ENCODE assay signal across 27 cellular contexts in genomic region chr2:201809633-201810032, GRCh38. TPM values are rescaled to one million over a fixed set of nuclear protein-coding genes. Genes with fewer than 3 reads are reported as not detected.
"Had no signal": no experiment of that assay in that cellular context is flagged by ENCODE, and none has a peak within 500 bp of the region (broad histone marks: within the 10 kb centered on the region; RNA-seq: fewer than 3 reads in every experiment).

No MANE protein-coding gene starts in this region.

- H3K27ac ChIP-seq: breast epithelium, SJSA1 had no signal

- H3K9me3 Mint-ChIP-seq: activated B cell treated with CpG ODN at 0.5 μM for 24 hours; activated CD4-positive, alpha-beta T cell treated with anti-CD3 and anti-CD28 coated beads, Interleukin-2, amount 10 ng/mL, durations not matched to agents 24 days and 14 days; activated naive CD4-positive, alpha-beta T cell treated with anti-CD3 and anti-CD28 coated beads, Interleukin-2, amount 10 ng/mL, durations not matched to agents 7 days and 5 days; activated naive CD8-positive, alpha-beta T cell treated with anti-CD3 and anti-CD28 coated beads for 36 hours; activated T-cell treated with anti-CD3 and anti-CD28 coated beads, Interleukin-2, amount 50 U/mL, for 4 hours; T-cell had no signal

- H3K27me3 ChIP-seq: breast epithelium, SJSA1 had no signal

- ATAC-seq: activated T-cell treated with anti-CD3 and anti-CD28 coated beads, Interleukin-2, amount 50 U/mL, for 4 hours; T-cell had no signal

- H3K27ac Mint-ChIP-seq: activated B cell treated with CpG ODN at 0.5 μM for 24 hours; activated CD4-positive, alpha-beta T cell treated with anti-CD3 and anti-CD28 coated beads, Interleukin-2, amount 10 ng/mL, durations not matched to agents 24 days and 14 days; activated naive CD4-positive, alpha-beta T cell treated with anti-CD3 and anti-CD28 coated beads, Interleukin-2, amount 10 ng/mL, durations not matched to agents 7 days and 5 days; activated naive CD8-positive, alpha-beta T cell treated with anti-CD3 and anti-CD28 coated beads for 36 hours; T-cell had no signal

- DNase-seq: activated B cell treated with CpG ODN at 0.5 μM for 24 hours; activated CD4-positive, alpha-beta T cell treated with anti-CD3 and anti-CD28 coated beads for 1 hour; activated CD4-positive, alpha-beta T cell treated with anti-CD3 and anti-CD28 coated beads, Interleukin-2, amount 10 ng/mL, durations not matched to agents 24 days and 14 days; activated CD4-positive, alpha-beta T cell treated with anti-CD3 and anti-CD28 coated beads, Interleukin-2, amount 50 U/mL, for 48 hours; activated CD8-positive, alpha-beta memory T cell treated with anti-CD3 and anti-CD28 coated beads for 24 hours; activated gamma-delta T cell; activated naive CD4-positive, alpha-beta T cell treated with anti-CD3 and anti-CD28 coated beads, Interleukin-2, amount 10 ng/mL, durations not matched to agents 7 days and 5 days; activated naive CD8-positive, alpha-beta T cell treated with anti-CD3 and anti-CD28 coated beads for 36 hours; activated T-cell treated with anti-CD3 and anti-CD28 coated beads, Interleukin-2, amount 50 U/mL, for 4 hours; aorta; caudate nucleus; KG1; NCI-H1048; NCI-H1417; NCI-H1930; NCI-H2171 treated with DMSO at 0.1 percent for 48 hours; NCI-H226; NCI-H526; NCI-H82; OCI-M1; SHP77; T-cell; T-helper 2 cell; T1000 had no signal

- H3K4me3 Mint-ChIP-seq: activated B cell treated with CpG ODN at 0.5 μM for 24 hours; activated CD4-positive, alpha-beta T cell treated with anti-CD3 and anti-CD28 coated beads, Interleukin-2, amount 10 ng/mL, durations not matched to agents 24 days and 14 days; activated naive CD4-positive, alpha-beta T cell treated with anti-CD3 and anti-CD28 coated beads, Interleukin-2, amount 10 ng/mL, durations not matched to agents 7 days and 5 days; activated naive CD8-positive, alpha-beta T cell treated with anti-CD3 and anti-CD28 coated beads for 36 hours; activated T-cell treated with anti-CD3 and anti-CD28 coated beads, Interleukin-2, amount 50 U/mL, for 4 hours; T-cell had no signal

- H3K36me3 Mint-ChIP-seq: activated naive CD4-positive, alpha-beta T cell treated with anti-CD3 and anti-CD28 coated beads, Interleukin-2, amount 10 ng/mL, durations not matched to agents 7 days and 5 days; activated naive CD8-positive, alpha-beta T cell treated with anti-CD3 and anti-CD28 coated beads for 36 hours; T-cell had no signal

- H3K4me1 Mint-ChIP-seq: activated B cell treated with CpG ODN at 0.5 μM for 24 hours; activated CD4-positive, alpha-beta T cell treated with anti-CD3 and anti-CD28 coated beads, Interleukin-2, amount 10 ng/mL, durations not matched to agents 24 days and 14 days; activated naive CD4-positive, alpha-beta T cell treated with anti-CD3 and anti-CD28 coated beads, Interleukin-2, amount 10 ng/mL, durations not matched to agents 7 days and 5 days; activated naive CD8-positive, alpha-beta T cell treated with anti-CD3 and anti-CD28 coated beads for 36 hours; T-cell had no signal

- H3K4me3 ChIP-seq: breast epithelium, SJSA1 had no signal

- H3K36me3 ChIP-seq: breast epithelium, SJSA1 had no signal

- H3K9me3 ChIP-seq: breast epithelium, SJSA1 had no signal

- H3K4me1 ChIP-seq: breast epithelium had no signal

RNA-seq across cellular contexts. Expression of gene CDK15, which starts 3.3 kb away (rescaled TPM):
- total RNA-seq: activated B cell treated with CpG ODN at 0.5 μM for 24 hours; activated CD4-positive, alpha-beta T cell treated with anti-CD3 and anti-CD28 coated beads, Interleukin-2, amount 10 ng/mL, durations not matched to agents 24 days and 14 days; activated naive CD8-positive, alpha-beta T cell treated with anti-CD3 and anti-CD28 coated beads for 36 hours; activated T-cell treated with anti-CD3 and anti-CD28 coated beads, Interleukin-2, amount 50 U/mL, for 4 hours; NCI-H460; T-cell had no signal
